12 cellular contexts compared by ENCODE assay signal in the genomic region with DNA sequence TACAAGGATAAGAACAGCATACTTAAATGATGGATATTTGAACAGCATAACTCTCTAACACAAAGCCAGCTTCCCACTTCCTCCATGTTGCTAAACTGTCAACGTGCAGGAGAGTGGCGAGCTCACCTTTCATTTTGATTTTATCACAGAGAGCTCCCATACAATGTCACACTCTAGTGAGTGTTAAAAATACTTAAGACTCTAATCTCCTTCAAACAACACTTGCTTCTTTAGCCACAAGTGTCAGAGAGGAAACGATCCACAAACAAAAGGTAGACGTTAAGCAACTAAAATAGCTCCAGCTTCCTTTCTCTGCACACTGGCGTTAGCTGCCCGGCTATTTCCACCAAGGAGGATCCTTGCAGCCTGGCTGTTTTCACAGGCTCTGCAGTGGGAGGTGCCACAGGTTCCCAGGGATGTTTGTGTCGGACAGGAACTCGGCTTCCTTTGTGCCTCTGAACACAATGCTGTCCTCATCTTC.
DNase-seq lines count a peak whose midpoint lies in the region; ATAC-seq, FAIRE-seq and TF ChIP-seq lines count a peak whose summit lies in the region.
"Had no signal": no experiment of that assay in that cellular context is flagged by ENCODE, and none has a peak within 500 bp of the region (broad histone marks: within the 10 kb centered on the region; RNA-seq: fewer than 3 reads in every experiment).

No MANE protein-coding gene starts in this region.

- no peaks in the 10 kb centered on the region for H3K79me2 ChIP-seq in astrocyte (ENCODE audit: insufficient read depth, low read length)

- H3K9ac ChIP-seq in BLaER1 treated with 17β-estradiol and CSF1 and Interleukin-3, amounts not matched to agents 10 nM and 100 nM: peak overlapping the region in 2 of 11 experiments; percentile 16 to 44; a peak in 4 of 22 replicates
- H3K9ac ChIP-seq in astrocyte (ENCODE audit: low read length): no peak overlapping the region

- peak overlapping the region in 5 of 10 experiments; percentile 1 to 32 (median 16); a peak in 7 of 20 replicates for H3K4me3 ChIP-seq in BLaER1 treated with 17β-estradiol and CSF1 and Interleukin-3, amounts not matched to agents 10 nM and 100 nM
- H3K4me3 ChIP-seq in astrocyte (ENCODE audit: insufficient read depth, low read depth, low read length): no peak overlapping the region
- H3K4me3 ChIP-seq in left lung: no peak overlapping the region

- DNase-seq in KBM-7 (peak; percentile 34), astrocyte (ENCODE audit: low read depth) (no peak), left lung (no peak), ureter (ENCODE audit: low spot score) (no peak), AG20443 (ENCODE audit: low spot score) (no peak), globus pallidus (ENCODE audit: low spot score) (no peak), NCI-H82 (lab: John Stamatoyannopoulos, UW) (no peak)
- DNase-seq: DMS 273 treated with DMSO at 0.1 percent for 48 hours; immature natural killer cell; NCI-H1436 treated with DMSO at 0.1 percent for 48 hours; stimulated activated CD4-positive, alpha-beta T cell treated with anti-CD3 and anti-CD28 coated beads, Interleukin-4, amount 100 ng/mL, for 1 hour had no signal

- intact Hi-C loops in left lung (cut with DNase I): no loop called here

- no peaks in the 10 kb centered on the region for H3K27me3 ChIP-seq in BLaER1 treated with 17β-estradiol and CSF1 and Interleukin-3, amounts not matched to agents 10 nM and 100 nM
- H3K27me3 ChIP-seq in astrocyte (ENCODE audit: insufficient read depth, low read length): no peaks in the 10 kb centered on the region
- H3K27me3 ChIP-seq in left lung: no peaks in the 10 kb centered on the region

- peak; percentile 13 for FAIRE-seq in astrocyte (lab: Jason Lieb, UNC)

- TF ChIP-seq CTCF in astrocyte (IDR thresholded peaks at IDR 0.05; ENCODE audit: insufficient read depth, low read depth, low read length): no peak
- no peak for TF ChIP-seq CTCF in left lung (IDR thresholded peaks at IDR 0.05)

- H3K36me3 ChIP-seq in BLaER1 treated with 17β-estradiol and CSF1 and Interleukin-3, amounts not matched to agents 10 nM and 100 nM: no peaks in the 10 kb centered on the region; a peak in 1 of 22 replicates
- H3K36me3 ChIP-seq in astrocyte (ENCODE audit: insufficient read depth, low read length): no peaks in the 10 kb centered on the region
- H3K36me3 ChIP-seq in left lung: no peaks in the 10 kb centered on the region

- H3K27ac Mint-ChIP-seq in astrocyte (ENCODE audit: unreplicated experiment): no peak overlapping the region
- H3K27ac Mint-ChIP-seq: immature natural killer cell had no signal

- peak overlapping the region in 3 of 11 experiments; percentile 9 to 16 (median 13); a peak in 2 of 22 replicates for H3K27ac ChIP-seq in BLaER1 treated with 17β-estradiol and CSF1 and Interleukin-3, amounts not matched to agents 10 nM and 100 nM
- H3K27ac ChIP-seq in astrocyte (ENCODE audit: low read depth, low read length): no peak overlapping the region
- H3K27ac ChIP-seq in left lung: no peak overlapping the region

- in situ Hi-C loops in KBM-7 (cut with MboI; ENCODE audit: low pct_unique_long_range_greater_than_20kb, low sequenced_read_pairs): no loop called here

- ATAC-seq in left lung: peak; percentile 75

- H3K4me3 Mint-ChIP-seq in astrocyte (ENCODE audit: unreplicated experiment): no peak overlapping the region

- H3K36me3 Mint-ChIP-seq in astrocyte (ENCODE audit: low read depth, unreplicated experiment): no peaks in the 10 kb centered on the region
- H3K36me3 Mint-ChIP-seq: immature natural killer cell had no signal

- peak overlapping the region; percentile 55 for H2AFZ ChIP-seq in astrocyte (ENCODE audit: low read depth, low read length)

- H3K4me1 Mint-ChIP-seq in astrocyte (ENCODE audit: low read depth, unreplicated experiment): peaks cover 20% of the 10 kb centered on the region

- peaks cover 21 to 44% (median 31%) of the 10 kb centered on the region in 10 experiments for H3K4me1 ChIP-seq in BLaER1 treated with 17β-estradiol and CSF1 and Interleukin-3, amounts not matched to agents 10 nM and 100 nM
- H3K4me1 ChIP-seq in astrocyte (ENCODE audit: insufficient read depth, low read length) (peaks cover 18% of the 10 kb centered on the region), left lung (no peaks in the 10 kb centered on the region)

- peaks cover 0 to 24% (median 13%) of the 10 kb centered on the region in 11 experiments; a peak in 17 of 22 replicates for H3K9me3 ChIP-seq in BLaER1 treated with 17β-estradiol and CSF1 and Interleukin-3, amounts not matched to agents 10 nM and 100 nM (replicated peaks in 1 of 11)
- H3K9me3 ChIP-seq in astrocyte (ENCODE audit: insufficient read depth, low read depth, low read length): no peaks in the 10 kb centered on the region
- H3K9me3 ChIP-seq in left lung: no peaks in the 10 kb centered on the region

- no peaks in the 10 kb centered on the region for H3K27me3 Mint-ChIP-seq in astrocyte (ENCODE audit: low read depth, unreplicated experiment)

- no peaks in the 10 kb centered on the region for H4K20me1 ChIP-seq in BLaER1 treated with 17β-estradiol and CSF1 and Interleukin-3, amounts not matched to agents 10 nM and 100 nM
- no peaks in the 10 kb centered on the region for H4K20me1 ChIP-seq in astrocyte (ENCODE audit: insufficient read depth, low read length)

- peak overlapping the region; percentile 55 to 87 (median 76) for H3K4me2 ChIP-seq in BLaER1 treated with 17β-estradiol and CSF1 and Interleukin-3, amounts not matched to agents 10 nM and 100 nM
- H3K4me2 ChIP-seq in astrocyte (ENCODE audit: low read length): peak overlapping the region; percentile 51

- peaks cover 5% of the 10 kb centered on the region for H3K9me3 Mint-ChIP-seq in astrocyte (ENCODE audit: unreplicated experiment)
